In the genomic region with DNA sequence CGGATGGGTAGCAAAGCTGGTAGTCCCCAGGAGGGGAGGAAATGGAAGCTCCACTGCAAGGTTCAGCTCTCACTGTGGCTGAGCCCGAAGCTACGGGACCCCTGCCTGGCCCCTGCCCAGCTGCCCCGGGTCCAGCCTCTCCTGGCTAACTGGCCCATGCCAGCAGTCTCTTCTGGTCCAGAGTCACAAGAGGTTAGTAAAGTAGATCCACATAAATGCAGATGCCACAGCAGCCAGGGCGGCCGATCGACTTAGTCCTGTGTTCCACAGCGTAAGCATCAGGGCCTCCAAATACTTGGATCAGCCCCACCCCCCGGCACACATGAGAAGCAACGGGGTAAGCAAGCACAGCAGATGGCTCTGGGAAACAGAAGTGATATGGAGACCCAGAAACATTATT, we compare ENCODE assay signal across 15 cellular contexts. TPM values are rescaled to one million over a fixed set of nuclear protein-coding genes. Genes with fewer than 3 reads are reported as not detected.
DNase-seq lines count a peak whose midpoint lies in the region; ATAC-seq and TF ChIP-seq lines count a peak whose summit lies in the region.
"Had no signal": no experiment of that assay in that cellular context is flagged by ENCODE, and none has a peak within 500 bp of the region (broad histone marks: within the 10 kb centered on the region; RNA-seq: fewer than 3 reads in every experiment).

No MANE protein-coding gene starts in this region.

- H3K9me3 Mint-ChIP-seq in activated CD8-positive, alpha-beta memory T cell treated with anti-CD3 and anti-CD28 coated beads, Interleukin-2, amount 10 ng/mL, durations not matched to agents 7 days and 5 days (ENCODE audit: low read depth) = peaks cover 6% of the 10 kb centered on the region
- peaks cover 6% of the 10 kb centered on the region for H3K9me3 Mint-ChIP-seq in type B pancreatic cell

- H3K36me3 ChIP-seq in RWPE2 (ENCODE audit: low read depth) (no peaks in the 10 kb centered on the region), esophagus muscularis mucosa (no peaks in the 10 kb centered on the region)
- H3K36me3 ChIP-seq: BLaER1 treated with 17β-estradiol and CSF1 and Interleukin-3, amounts not matched to agents 10 nM and 100 nM had no signal

- no peak for ATAC-seq in activated CD8-positive, alpha-beta memory T cell treated with anti-CD3 and anti-CD28 coated beads, Interleukin-2, amount 10 ng/mL, durations not matched to agents 7 days and 5 days
- ATAC-seq in RWPE2 (ENCODE audit: low read depth) = no peak
- ATAC-seq: Right ventricle myocardium inferior had no signal

- no peak for TF ChIP-seq CTCF in RWPE2 (IDR thresholded peaks at IDR 0.05; ENCODE audit: poor library complexity, severe bottlenecking)
- TF ChIP-seq CTCF in type B pancreatic cell (conservative IDR thresholded peaks at IDR 0.05) = no peak
- TF ChIP-seq CTCF in esophagus muscularis mucosa (IDR thresholded peaks at IDR 0.05) = no peak

- CTCF ChIA-PET in activated CD8-positive, alpha-beta memory T cell treated with anti-CD3 and anti-CD28 coated beads, Interleukin-2, amount 10 ng/mL, durations not matched to agents 7 days and 5 days (lab: Charles Lee) = no interaction called here

- no peak for TF ChIP-seq POLR2A in esophagus muscularis mucosa (IDR thresholded peaks at IDR 0.05; ENCODE audit: low read depth)

- no peak overlapping the region for H3K27ac Mint-ChIP-seq in activated CD8-positive, alpha-beta memory T cell treated with anti-CD3 and anti-CD28 coated beads, Interleukin-2, amount 10 ng/mL, durations not matched to agents 7 days and 5 days
- H3K27ac Mint-ChIP-seq in type B pancreatic cell = no peak overlapping the region

- WGBS in esophagus muscularis mucosa = 96% methylated on average over 8 of the region's 10 CpGs

- H3K4me3 Mint-ChIP-seq in activated CD8-positive, alpha-beta memory T cell treated with anti-CD3 and anti-CD28 coated beads, Interleukin-2, amount 10 ng/mL, durations not matched to agents 7 days and 5 days = no peak overlapping the region
- H3K4me3 Mint-ChIP-seq in type B pancreatic cell = no peak overlapping the region

- H3K27ac ChIP-seq in RWPE2 (ENCODE audit: poor library complexity, severe bottlenecking) (no peak overlapping the region), esophagus muscularis mucosa (replicated peaks in 1 of 4) (no peak overlapping the region)
- H3K27ac ChIP-seq: BLaER1 treated with 17β-estradiol and CSF1 and Interleukin-3, amounts not matched to agents 10 nM and 100 nM had no signal

- DNase-seq in activated CD8-positive, alpha-beta memory T cell treated with anti-CD3 and anti-CD28 coated beads, Interleukin-2, amount 10 ng/mL, durations not matched to agents 7 days and 5 days = peak; percentile 29
- DNase-seq in activated CD8-positive, alpha-beta memory T cell treated with anti-CD3 and anti-CD28 coated beads, Interleukin-2, amount 50 U/mL, for 4 hours = no peak
- peak; percentile 62 for DNase-seq in RWPE2 (ENCODE audit: low spot score)
- peak; percentile 82 for DNase-seq in mesenteric fat pad (ENCODE audit: low spot score)
- DNase-seq in type B pancreatic cell (ENCODE audit: extremely low spot score, unreplicated experiment) = peak; percentile 60
- no peak for DNase-seq in esophagus muscularis mucosa (ENCODE audit: extremely low spot score)
- DNase-seq in activated CD4-positive, alpha-beta T cell treated with anti-CD3 and anti-CD28 coated beads for 48 hours = no peak
- DNase-seq in NCI-H1048 (lab: John Stamatoyannopoulos, UW) = no peak
- DNase-seq: KG1, NCI-H1092 treated with DMSO at 0.1 percent for 48 hours, NCI-H1694 treated with DMSO at 0.1 percent for 48 hours, NCI-H510A, NCI-H82 had no signal

- H3K27me3 Mint-ChIP-seq in activated CD8-positive, alpha-beta memory T cell treated with anti-CD3 and anti-CD28 coated beads, Interleukin-2, amount 10 ng/mL, durations not matched to agents 7 days and 5 days = peaks cover 10% of the 10 kb centered on the region
- peaks cover 16% of the 10 kb centered on the region for H3K27me3 Mint-ChIP-seq in type B pancreatic cell

- H3K4me1 Mint-ChIP-seq in activated CD8-positive, alpha-beta memory T cell treated with anti-CD3 and anti-CD28 coated beads, Interleukin-2, amount 10 ng/mL, durations not matched to agents 7 days and 5 days = no peaks in the 10 kb centered on the region
- no peaks in the 10 kb centered on the region for H3K4me1 Mint-ChIP-seq in type B pancreatic cell (ENCODE audit: unreplicated experiment)

- intact Hi-C loops in esophagus muscularis mucosa (cut with DNase I) = no loop called here

- H3K36me3 Mint-ChIP-seq in activated CD8-positive, alpha-beta memory T cell treated with anti-CD3 and anti-CD28 coated beads, Interleukin-2, amount 10 ng/mL, durations not matched to agents 7 days and 5 days = no peaks in the 10 kb centered on the region
- peaks cover 3% of the 10 kb centered on the region for H3K36me3 Mint-ChIP-seq in type B pancreatic cell

- H3K9me3 ChIP-seq in RWPE2 (ENCODE audit: severe bottlenecking) (peaks cover 7% of the 10 kb centered on the region), esophagus muscularis mucosa (no peaks in the 10 kb centered on the region)

- H3K4me1 ChIP-seq in RWPE2 (ENCODE audit: insufficient read depth, poor library complexity, severe bottlenecking) = no peaks in the 10 kb centered on the region
- no peaks in the 10 kb centered on the region for H3K4me1 ChIP-seq in esophagus muscularis mucosa

- no peak for TF ChIP-seq EP300 in esophagus muscularis mucosa (IDR thresholded peaks at IDR 0.05)

- H3K27me3 ChIP-seq in RWPE2 (ENCODE audit: insufficient read depth, poor library complexity, severe bottlenecking) (no peaks in the 10 kb centered on the region), esophagus muscularis mucosa (peaks cover 0 to 37% (median 0%) of the 10 kb centered on the region in 4 donors)

- H3K4me3 ChIP-seq in RWPE2 (ENCODE audit: severe bottlenecking) = no peak overlapping the region
- H3K4me3 ChIP-seq in esophagus muscularis mucosa = no peak overlapping the region
- H3K4me3 ChIP-seq: BLaER1 treated with 17β-estradiol and CSF1 and Interleukin-3, amounts not matched to agents 10 nM and 100 nM had no signal

RNA-seq across cellular contexts. Expression of gene MRPL36, which starts 42.1 kb away (rescaled TPM):
- total RNA-seq in activated CD8-positive, alpha-beta memory T cell treated with anti-CD3 and anti-CD28 coated beads, Interleukin-2, amount 10 ng/mL, durations not matched to agents 7 days and 5 days = 10 to 100 TPM; 62.0 to 84.7 TPM
- total RNA-seq in mesenteric fat pad (50.4 TPM), type B pancreatic cell (ENCODE audit: low replicate concordance) (53.5 and 62.1 TPM in 2 replicates), esophagus muscularis mucosa (10 to 100 TPM; 42.6 to 56.1 (median 46.2) TPM)

RNA-seq across cellular contexts. Expression of gene NDUFS6, which starts 43.7 kb away (rescaled TPM):
- total RNA-seq in activated CD8-positive, alpha-beta memory T cell treated with anti-CD3 and anti-CD28 coated beads, Interleukin-2, amount 10 ng/mL, durations not matched to agents 7 days and 5 days = 10 to 100 TPM; 35.2 to 37.5 TPM
- total RNA-seq in mesenteric fat pad = 26.4 TPM
- 33.8 and 37.7 TPM in 2 replicates for total RNA-seq in type B pancreatic cell (ENCODE audit: low replicate concordance)
- total RNA-seq in esophagus muscularis mucosa = 10 to 100 TPM; 54.7 to 66.4 (median 55.7) TPM

Comparison
In these comparisons a context has a peak if more than half of its experiments do, and no peak if none do; other contexts are left out.
1. DNase-seq: peak in activated CD8-positive, alpha-beta memory T cell treated with anti-CD3 and anti-CD28 coated beads, Interleukin-2, amount 10 ng/mL, durations not matched to agents 7 days and 5 days (single experiment), RWPE2 (single experiment), mesenteric fat pad (single experiment) and type B pancreatic cell (single experiment); none in activated CD8-positive, alpha-beta memory T cell treated with anti-CD3 and anti-CD28 coated beads, Interleukin-2, amount 50 U/mL, for 4 hours (single experiment), esophagus muscularis mucosa (single experiment), activated CD4-positive, alpha-beta T cell treated with anti-CD3 and anti-CD28 coated beads for 48 hours (single experiment) and NCI-H1048 (single experiment).